ENCODE assay signal across 1 cellular context in the genomic region with DNA sequence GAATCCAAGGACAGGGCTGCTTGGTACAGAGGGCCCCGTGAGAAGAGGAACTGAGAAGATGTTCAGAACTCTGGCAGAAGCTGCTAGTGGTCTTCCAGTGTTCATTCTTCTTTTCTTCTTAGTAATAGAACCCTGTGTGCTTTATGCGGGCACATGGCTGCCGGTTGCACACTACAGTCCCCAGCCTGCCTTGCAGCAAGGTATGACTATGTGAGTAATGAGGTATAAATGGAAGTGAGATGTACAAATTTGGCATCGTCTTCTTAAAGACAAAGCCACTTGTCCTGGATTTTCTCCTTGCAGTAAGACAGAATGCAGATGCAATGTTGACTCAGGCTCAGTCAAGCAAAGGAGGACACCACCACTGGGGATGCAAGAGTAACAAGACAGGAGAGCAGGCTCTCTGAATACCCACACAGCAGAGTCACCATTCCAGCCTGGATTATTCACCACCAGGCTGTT.
TF ChIP-seq lines count a peak whose summit lies in the region.

No MANE protein-coding gene starts in this region.

TF ChIP-seq in GM23338, 12 proteins besides CTCF, POLR2A, EP300 and RAD21 (continued from another document):
- TF ChIP-seq, protein P1, sequence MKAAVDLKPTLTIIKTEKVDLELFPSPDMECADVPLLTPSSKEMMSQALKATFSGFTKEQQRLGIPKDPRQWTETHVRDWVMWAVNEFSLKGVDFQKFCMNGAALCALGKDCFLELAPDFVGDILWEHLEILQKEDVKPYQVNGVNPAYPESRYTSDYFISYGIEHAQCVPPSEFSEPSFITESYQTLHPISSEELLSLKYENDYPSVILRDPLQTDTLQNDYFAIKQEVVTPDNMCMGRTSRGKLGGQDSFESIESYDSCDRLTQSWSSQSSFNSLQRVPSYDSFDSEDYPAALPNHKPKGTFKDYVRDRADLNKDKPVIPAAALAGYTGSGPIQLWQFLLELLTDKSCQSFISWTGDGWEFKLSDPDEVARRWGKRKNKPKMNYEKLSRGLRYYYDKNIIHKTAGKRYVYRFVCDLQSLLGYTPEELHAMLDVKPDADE (IDR thresholded peaks at IDR 0.05) = no peak
- TF ChIP-seq ZNF331 (CRISPR knock-in tag; IDR thresholded peaks at IDR 0.05; ENCODE audit: low read depth) (no peak), ZNF114 (CRISPR knock-in tag; IDR thresholded peaks at IDR 0.05) (no peak)
